1 cellular context compared by ENCODE assay signal in genomic region chr19:45645631-45646344, GRCh38.
A peak's percentile ranks its signal among the peaks of the same experiment; 100 is the strongest.
TF ChIP-seq lines count a peak whose summit lies in the region.

No MANE protein-coding gene starts in this region.

TF ChIP-seq in HEK293, 187 proteins besides CTCF, POLR2A, EP300 and RAD21 (continued from another document):
- 0 out of 2 replicates have a peak, but pooled peaks have one; percentile 29 for TF ChIP-seq ZBTB6 (tag by site-specific recombination; IDR thresholded peaks at IDR 0.05)
- no peak for TF ChIP-seq GLI4 (tag by site-specific recombination; IDR thresholded peaks at IDR 0.05)
- peak; percentile 51; the same call in 1 of the 2 replicates for TF ChIP-seq GLIS1 (tag by site-specific recombination; IDR thresholded peaks at IDR 0.05)
- no peak for TF ChIP-seq GLIS2 (tag by site-specific recombination; IDR thresholded peaks at IDR 0.05)
- TF ChIP-seq ZBTB48 (tag by site-specific recombination; IDR thresholded peaks at IDR 0.05): peak; percentile 97
- peak; percentile 72; the same call in 1 of the 2 replicates for TF ChIP-seq ZNF324 (tag by site-specific recombination; IDR thresholded peaks at IDR 0.05)
- 0 out of 2 replicates have a peak, but pooled peaks have one; percentile 40 for TF ChIP-seq ZFP37 (tag by site-specific recombination; IDR thresholded peaks at IDR 0.05)
- TF ChIP-seq ZNF776 (tag by site-specific recombination; IDR thresholded peaks at IDR 0.05; ENCODE audit: borderline replicate concordance): no peak
- TF ChIP-seq PRDM1 (tag by site-specific recombination; IDR thresholded peaks at IDR 0.05): 0 out of 2 replicates have a peak, but pooled peaks have one; percentile 6
- TF ChIP-seq ZNF558 (tag by site-specific recombination; IDR thresholded peaks at IDR 0.05): 0 out of 2 replicates have a peak, but pooled peaks have one; percentile 21
- no peak for TF ChIP-seq FEZF1 (tag by site-specific recombination; IDR thresholded peaks at IDR 0.05)
- no peak for TF ChIP-seq ZNF843 (tag by site-specific recombination; IDR thresholded peaks at IDR 0.05)
- TF ChIP-seq TRIM28 (IDR thresholded peaks at IDR 0.05; ENCODE audit: borderline replicate concordance, low read length): 0 out of 2 replicates have a peak, but pooled peaks have one; percentile 31
- TF ChIP-seq PBX3 (CRISPR knock-in tag; IDR thresholded peaks at IDR 0.05): no peak
- TF ChIP-seq ZSCAN30 (tag by site-specific recombination; IDR thresholded peaks at IDR 0.05): peak; percentile 84; the same call in 1 of the 2 replicates
- peak; percentile 73 for TF ChIP-seq KLF1 (tag by site-specific recombination; IDR thresholded peaks at IDR 0.05)
- TF ChIP-seq ZNF16 (tag by site-specific recombination; IDR thresholded peaks at IDR 0.05; ENCODE audit: low read depth): no peak
- TF ChIP-seq, protein P1, sequence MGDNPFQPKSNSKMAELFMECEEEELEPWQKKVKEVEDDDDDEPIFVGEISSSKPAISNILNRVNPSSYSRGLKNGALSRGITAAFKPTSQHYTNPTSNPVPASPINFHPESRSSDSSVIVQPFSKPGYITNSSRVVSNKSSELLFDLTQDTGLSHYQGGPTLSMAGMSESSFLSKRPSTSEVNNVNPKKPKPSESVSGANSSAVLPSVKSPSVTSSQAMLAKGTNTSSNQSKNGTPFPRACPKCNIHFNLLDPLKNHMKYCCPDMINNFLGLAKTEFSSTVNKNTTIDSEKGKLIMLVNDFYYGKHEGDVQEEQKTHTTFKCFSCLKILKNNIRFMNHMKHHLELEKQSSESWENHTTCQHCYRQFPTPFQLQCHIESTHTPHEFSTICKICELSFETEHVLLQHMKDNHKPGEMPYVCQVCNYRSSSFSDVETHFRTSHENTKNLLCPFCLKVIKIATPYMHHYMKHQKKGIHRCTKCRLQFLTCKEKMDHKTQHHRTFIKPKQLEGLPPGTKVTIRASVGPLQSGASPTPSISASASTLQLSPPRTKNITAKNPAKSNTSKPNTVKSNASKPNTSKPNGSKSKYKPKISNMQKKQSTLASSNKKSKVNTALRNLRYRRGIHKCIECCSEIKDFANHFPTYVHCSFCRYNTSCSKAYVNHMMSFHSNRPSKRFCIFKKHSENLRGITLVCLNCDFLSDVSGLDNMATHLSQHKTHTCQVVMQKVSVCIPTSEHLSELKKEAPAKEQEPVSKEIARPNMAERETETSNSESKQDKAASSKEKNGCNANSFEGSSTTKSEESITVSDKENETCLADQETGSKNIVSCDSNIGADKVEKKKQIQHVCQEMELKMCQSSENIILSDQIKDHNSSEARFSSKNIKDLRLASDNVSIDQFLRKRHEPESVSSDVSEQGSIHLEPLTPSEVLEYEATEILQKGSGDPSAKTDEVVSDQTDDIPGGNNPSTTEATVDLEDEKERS (tag by site-specific recombination; IDR thresholded peaks at IDR 0.05): 0 out of 2 replicates have a peak, but pooled peaks have one; percentile 41
- no peak for TF ChIP-seq ZNF768 (tag by site-specific recombination; IDR thresholded peaks at IDR 0.05)
- TF ChIP-seq ZNF747 (tag by site-specific recombination; IDR thresholded peaks at IDR 0.05): no peak
- peak; percentile 43; the same call in 1 of the 2 replicates for TF ChIP-seq ZEB2 (tag by site-specific recombination; IDR thresholded peaks at IDR 0.05)
- no peak for TF ChIP-seq ZBTB7A (tag by site-specific recombination; IDR thresholded peaks at IDR 0.05; ENCODE audit: low read depth)
- TF ChIP-seq ZNF398 (tag by site-specific recombination; IDR thresholded peaks at IDR 0.05): peak; percentile 62
- no peak for TF ChIP-seq ZNF169 (tag by site-specific recombination; IDR thresholded peaks at IDR 0.05)
